Comparison of ENCODE assay signal across 1 cellular context in genomic region chr16:15025234-15025951, GRCh38.
TF ChIP-seq lines count a peak whose summit lies in the region.

No MANE protein-coding gene starts in this region.

TF ChIP-seq in SK-N-SH treated with all-trans-retinoic acid at 6 μM for 48 hours, 23 proteins besides CTCF, POLR2A, EP300 and RAD21 (continued from another document):
- TF ChIP-seq POU6F1 (CRISPR knock-in tag; IDR thresholded peaks at IDR 0.05; ENCODE audit: borderline replicate concordance, low read depth) (0 out of 2 replicates have a peak, but pooled peaks have one; percentile 40), TOX (CRISPR knock-in tag; IDR thresholded peaks at IDR 0.05; ENCODE audit: borderline replicate concordance) (peak; percentile 44; the same call in 1 of the 2 replicates)
